ENCODE assay signal across 25 cellular contexts in the genomic region with DNA sequence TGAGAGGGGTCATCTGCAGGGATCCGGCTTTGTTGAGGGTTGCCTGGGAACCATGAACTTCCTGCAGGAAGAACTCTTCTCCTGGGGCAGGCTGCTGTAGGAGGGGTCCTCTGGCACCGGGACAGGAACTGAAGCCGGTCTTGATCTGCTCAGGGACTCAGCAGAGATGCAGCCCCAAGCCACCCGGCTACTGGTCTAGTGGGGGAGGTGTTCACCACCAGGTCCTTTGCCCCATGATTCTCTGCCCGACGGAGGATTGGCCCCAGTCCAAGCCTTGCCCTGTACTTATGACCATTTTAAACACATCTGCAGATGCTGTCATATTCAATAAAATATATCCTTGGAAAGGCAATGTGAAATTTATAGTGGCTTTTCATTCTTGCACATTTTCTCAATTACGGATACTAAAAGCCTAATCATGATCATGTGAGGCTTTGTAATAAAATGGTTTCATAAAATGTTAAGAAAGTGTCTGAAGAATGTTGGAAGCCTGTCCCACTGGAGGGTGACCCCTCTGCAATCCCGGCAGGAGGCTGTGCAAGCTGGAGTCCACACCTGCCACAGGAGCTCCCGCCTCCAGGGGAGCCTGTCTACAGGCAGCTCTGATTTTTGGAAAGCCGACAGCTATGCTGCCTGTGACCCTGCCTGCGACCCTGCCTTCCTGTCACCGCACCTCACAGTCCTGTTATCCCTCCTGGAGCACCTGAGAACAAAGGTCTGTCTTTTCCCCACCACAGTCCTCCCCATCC.
DNase-seq lines count a peak whose midpoint lies in the region; ATAC-seq and TF ChIP-seq lines count a peak whose summit lies in the region.
"Had no signal": no experiment of that assay in that cellular context is flagged by ENCODE, and none has a peak within 500 bp of the region (broad histone marks: within the 10 kb centered on the region; RNA-seq: fewer than 3 reads in every experiment).

No MANE protein-coding gene starts in this region.

- peaks cover 10 to 12% of the 10 kb centered on the region in 2 donors for H3K4me1 Mint-ChIP-seq in natural killer cell treated with Interleukin-12 subunit alpha and Interleukin-12 subunit beta and Interleukin-15 and Interleukin-18, amount 100 ng/mL, for 72 hours (ENCODE audit: low read depth in 2 of 2)
- H3K4me1 Mint-ChIP-seq in natural killer cell, result peaks cover 6 to 23% of the 10 kb centered on the region in 2 donors
- H3K4me1 Mint-ChIP-seq: GM23338 had no signal

- no peak overlapping the region for H3K27ac Mint-ChIP-seq in natural killer cell treated with Interleukin-12 subunit alpha and Interleukin-12 subunit beta and Interleukin-15 and Interleukin-18, amount 100 ng/mL, for 72 hours
- H3K27ac Mint-ChIP-seq in natural killer cell, result no peak overlapping the region
- H3K27ac Mint-ChIP-seq: activated CD8-positive, alpha-beta T cell treated with anti-CD3 and anti-CD28 coated beads, Interleukin-2, amount 10 ng/mL, durations not matched to agents 7 days and 5 days; activated naive CD8-positive, alpha-beta T cell treated with anti-CD3 and anti-CD28 coated beads, Interleukin-2, amount 50 U/mL, for 24 hours; CD4-positive, CD25-positive, alpha-beta regulatory T cell; GM23338; stimulated activated memory B cell treated with anti-CD40 and anti-IgM and Interleukin-4, amounts not matched to agents 10 μg/mL and 1 μg/mL and 100 μg/mL, for 72 hours had no signal

- no TSS peak for BruUV-seq in Panc1 (replicated peaks; lab: Mats Ljungman, UMichigan)

- TF ChIP-seq CTCF in natural killer cell (IDR thresholded peaks at IDR 0.05), result no peak
- TF ChIP-seq CTCF in Panc1 (IDR thresholded peaks at IDR 0.05), result no peak

- in situ Hi-C loops in Panc1 (cut with HindIII; ENCODE audit: low pct_unique_long_range_greater_than_20kb, low sequenced_read_pairs), result no loop called here

- H3K4me3 Mint-ChIP-seq in natural killer cell treated with Interleukin-12 subunit alpha and Interleukin-12 subunit beta and Interleukin-15 and Interleukin-18, amount 100 ng/mL, for 72 hours, result no peak overlapping the region
- no peak overlapping the region for H3K4me3 Mint-ChIP-seq in natural killer cell
- H3K4me3 Mint-ChIP-seq: activated CD8-positive, alpha-beta T cell treated with anti-CD3 and anti-CD28 coated beads, Interleukin-2, amount 10 ng/mL, durations not matched to agents 7 days and 5 days; activated naive CD8-positive, alpha-beta T cell treated with anti-CD3 and anti-CD28 coated beads, Interleukin-2, amount 50 U/mL, for 24 hours; CD4-positive, CD25-positive, alpha-beta regulatory T cell; GM23338; stimulated activated memory B cell treated with anti-CD40 and anti-IgM and Interleukin-4, amounts not matched to agents 10 μg/mL and 1 μg/mL and 100 μg/mL, for 72 hours had no signal

- peak; percentile 23 for DNase-seq in natural killer cell treated with Interleukin-12 subunit alpha and Interleukin-12 subunit beta and Interleukin-15 and Interleukin-18, amount 100 ng/mL, for 72 hours (ENCODE audit: low spot score)
- DNase-seq in natural killer cell (no peak), Panc1 (ENCODE audit: low read depth, low spot score) (no peak), fibroblast of peridontal ligament (ENCODE audit: extremely low read depth) (peak; percentile 56), OCI-M1 (lab: John Stamatoyannopoulos, UW) (no peak), NCI-H524 treated with DMSO at 0.1 percent for 48 hours (lab: John Stamatoyannopoulos, UW) (no peak), SIG-M5 (lab: John Stamatoyannopoulos, UW) (no peak)
- DNase-seq: activated CD8-positive, alpha-beta T cell treated with anti-CD3 and anti-CD28 coated beads, Interleukin-2, amount 10 ng/mL, durations not matched to agents 7 days and 5 days; activated effector memory CD4-positive, alpha-beta T cell treated with anti-CD3 and anti-CD28 coated beads, Interleukin-2, amount 50 U/mL, for 16 hours; activated naive CD8-positive, alpha-beta T cell treated with anti-CD3 and anti-CD28 coated beads, Interleukin-2, amount 50 U/mL, for 24 hours; activated T-cell treated with anti-CD3 and anti-CD28 coated beads for 4 hours; CD4-positive, CD25-positive, alpha-beta regulatory T cell; heart left ventricle; NCI-H1694; NCI-H2171 treated with DMSO at 0.1 percent for 48 hours; NCI-H748 treated with DMSO at 0.1 percent for 48 hours; spleen; stimulated activated CD4-positive, alpha-beta T cell treated with anti-CD3 and anti-CD28 coated beads, Interleukin-2, amount 100 ng/mL, for 48 hours; T-helper 1 cell had no signal

- H3K9me3 ChIP-seq in Panc1 (ENCODE audit: control insufficient read depth, insufficient read depth, low read depth, low read length), result no peaks in the 10 kb centered on the region
- H3K9me3 ChIP-seq: body of pancreas, heart left ventricle, suprapubic skin had no signal

- H3K27ac ChIP-seq in Panc1 (ENCODE audit: low read length), result no peak overlapping the region
- H3K27ac ChIP-seq: epithelial cell of prostate, heart left ventricle, spleen, suprapubic skin had no signal

- no peaks in the 10 kb centered on the region for H3K36me3 Mint-ChIP-seq in natural killer cell treated with Interleukin-12 subunit alpha and Interleukin-12 subunit beta and Interleukin-15 and Interleukin-18, amount 100 ng/mL, for 72 hours
- H3K36me3 Mint-ChIP-seq in natural killer cell, result no peaks in the 10 kb centered on the region
- H3K36me3 Mint-ChIP-seq: CD4-positive, CD25-positive, alpha-beta regulatory T cell; stimulated activated memory B cell treated with anti-CD40 and anti-IgM and Interleukin-4, amounts not matched to agents 10 μg/mL and 1 μg/mL and 100 μg/mL, for 72 hours had no signal

- H3K4me3 ChIP-seq in Panc1 (ENCODE audit: low read depth in 2 of 2, low read length in 2 of 2), result no peak overlapping the region
- H3K4me3 ChIP-seq: body of pancreas, GM23338, heart left ventricle, spleen, suprapubic skin had no signal

- no peak for ATAC-seq in natural killer cell treated with Interleukin-12 subunit alpha and Interleukin-12 subunit beta and Interleukin-15 and Interleukin-18, amount 100 ng/mL, for 72 hours
- ATAC-seq in natural killer cell, result no peak
- ATAC-seq in Panc1, result peak; percentile 24; the same call in 1 of the 2 replicates
- ATAC-seq: activated CD4-positive, CD25-positive, alpha-beta regulatory T cell treated with anti-CD3 and anti-CD28 coated beads, Interleukin-2, amount 50 U/mL, for 24 hours; activated CD8-positive, alpha-beta T cell treated with anti-CD3 and anti-CD28 coated beads, Interleukin-2, amount 10 ng/mL, durations not matched to agents 7 days and 5 days; activated naive CD8-positive, alpha-beta T cell treated with anti-CD3 and anti-CD28 coated beads, Interleukin-2, amount 50 U/mL, for 24 hours; GM23338; heart left ventricle; stimulated activated memory B cell treated with anti-CD40 and anti-IgM and Interleukin-4, amounts not matched to agents 10 μg/mL and 1 μg/mL and 100 μg/mL, for 72 hours had no signal

- POLR2A ChIA-PET in Panc1 (lab: Charles Lee), result no interaction called here

- no peaks in the 10 kb centered on the region for H3K27me3 ChIP-seq in Panc1 (ENCODE audit: control insufficient read depth, insufficient read depth, low read length)
- H3K27me3 ChIP-seq: body of pancreas, heart left ventricle, suprapubic skin had no signal

- intact Hi-C loops in natural killer cell (cut with micrococcal nuclease) (no loop called here), Panc1 (cut with micrococcal nuclease; ENCODE audit: unreplicated experiment) (no loop called here)

- H3K9me3 Mint-ChIP-seq in natural killer cell treated with Interleukin-12 subunit alpha and Interleukin-12 subunit beta and Interleukin-15 and Interleukin-18, amount 100 ng/mL, for 72 hours, result no peaks in the 10 kb centered on the region
- H3K9me3 Mint-ChIP-seq in natural killer cell, result no peaks in the 10 kb centered on the region
- H3K9me3 Mint-ChIP-seq: activated naive CD8-positive, alpha-beta T cell treated with anti-CD3 and anti-CD28 coated beads, Interleukin-2, amount 50 U/mL, for 24 hours; CD4-positive, CD25-positive, alpha-beta regulatory T cell had no signal

- CTCF ChIA-PET in Panc1 (lab: Charles Lee), result no interaction called here

- peaks cover 4% of the 10 kb centered on the region; the same call in 1 of the 2 replicates for H3K4me1 ChIP-seq in Panc1 (ENCODE audit: control insufficient read depth, insufficient read depth, low read length)

- no peaks in the 10 kb centered on the region for H3K36me3 ChIP-seq in Panc1 (ENCODE audit: control insufficient read depth, insufficient read depth, low read length)
- H3K36me3 ChIP-seq: heart left ventricle, spleen, suprapubic skin had no signal

- no peaks in the 10 kb centered on the region for H3K27me3 Mint-ChIP-seq in natural killer cell treated with Interleukin-12 subunit alpha and Interleukin-12 subunit beta and Interleukin-15 and Interleukin-18, amount 100 ng/mL, for 72 hours
- peaks cover 0 to 2% of the 10 kb centered on the region in 2 donors for H3K27me3 Mint-ChIP-seq in natural killer cell (ENCODE audit: low read depth in 2 of 2)
- H3K27me3 Mint-ChIP-seq: activated naive CD8-positive, alpha-beta T cell treated with anti-CD3 and anti-CD28 coated beads, Interleukin-2, amount 50 U/mL, for 24 hours; CD4-positive, CD25-positive, alpha-beta regulatory T cell had no signal

Comparison
In these comparisons a context has a peak if more than half of its experiments do, and no peak if none do; other contexts are left out.
1. DNase-seq: peak in natural killer cell treated with Interleukin-12 subunit alpha and Interleukin-12 subunit beta and Interleukin-15 and Interleukin-18, amount 100 ng/mL, for 72 hours (single experiment) and fibroblast of peridontal ligament (single experiment); none in natural killer cell (single experiment), Panc1 (single experiment), OCI-M1 (single experiment), NCI-H524 treated with DMSO at 0.1 percent for 48 hours (single experiment) and SIG-M5 (single experiment).